11 cellular contexts compared by ENCODE assay signal in the genomic region with DNA sequence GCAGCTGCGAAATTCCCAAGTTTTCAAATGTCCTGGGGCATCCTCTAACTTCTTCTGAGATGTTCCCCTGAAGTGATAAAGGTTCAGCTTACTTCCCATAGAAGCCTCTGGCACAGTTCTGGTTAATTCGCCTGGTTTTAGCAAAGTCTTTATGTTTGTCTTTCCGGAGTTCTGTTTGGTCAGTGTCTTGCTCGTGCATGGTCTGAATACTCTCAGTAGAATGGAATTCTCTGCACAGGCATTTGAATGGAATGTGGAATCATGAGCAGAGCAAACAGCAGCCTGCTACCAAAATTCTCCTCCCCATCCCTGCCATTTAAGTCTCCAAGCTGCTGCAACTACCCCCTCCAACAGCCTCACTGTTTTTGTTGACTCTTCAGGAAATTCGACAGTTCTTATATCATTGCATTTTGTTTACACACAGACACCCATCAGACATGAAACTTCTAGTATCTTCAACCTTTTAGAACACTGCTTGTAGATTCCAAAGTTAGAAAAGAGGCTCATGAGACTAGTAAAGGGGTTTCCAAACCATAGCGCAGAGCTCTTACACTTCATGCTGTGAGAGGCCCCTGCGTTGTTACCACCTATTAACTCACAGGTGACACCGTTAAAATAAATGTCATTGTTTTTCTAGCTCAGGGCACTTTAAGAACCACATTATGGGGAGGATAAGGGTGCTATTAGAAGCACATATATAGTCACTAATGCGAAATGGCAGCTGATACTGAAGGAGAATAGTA.
DNase-seq lines count a peak whose midpoint lies in the region; ATAC-seq and TF ChIP-seq lines count a peak whose summit lies in the region.
"Had no signal": no experiment of that assay in that cellular context is flagged by ENCODE, and none has a peak within 500 bp of the region (broad histone marks: within the 10 kb centered on the region; RNA-seq: fewer than 3 reads in every experiment).

No MANE protein-coding gene starts in this region.

- peaks cover 54% of the 10 kb centered on the region for H3K4me1 ChIP-seq in PC-3 (ENCODE audit: insufficient read depth, low read length)

- peak overlapping the region; percentile 66 for H3K27ac ChIP-seq in PC-3 (ENCODE audit: low read length)

- peak overlapping the region; percentile 83 for H3K4me2 ChIP-seq in PC-3 (ENCODE audit: low read length)

- no peak for TF ChIP-seq CTCF in BJ (IDR thresholded peaks at IDR 0.05; ENCODE audit: insufficient read depth, low read depth, low read length)
- no peak for TF ChIP-seq CTCF in PC-3 (conservative IDR thresholded peaks at IDR 0.05; ENCODE audit: low read depth, low read length)
- TF ChIP-seq CTCF in fibroblast of mammary gland (conservative IDR thresholded peaks at IDR 0.05; ENCODE audit: control insufficient read depth, insufficient read depth, low read depth, low read length) = no peak
- TF ChIP-seq CTCF in nephron (IDR thresholded peaks at IDR 0.05; ENCODE audit: unreplicated experiment in 3 of 3) = no peak

- peak; percentile 94 for ATAC-seq in PC-3
- no peak for ATAC-seq in GM18868 (IDR thresholded peaks at IDR 0.05; ENCODE audit: unreplicated experiment)
- ATAC-seq: T-helper 17 cell had no signal

- peaks cover 11% of the 10 kb centered on the region for H3K4me1 Mint-ChIP-seq in nephron
- H3K4me1 Mint-ChIP-seq: T-helper 17 cell had no signal

- intact Hi-C loops in PC-3 (cut with micrococcal nuclease) = loop anchor here (5.0 to 10.0 kb wide), 2 partner anchors 51 to 116 kb away; no protein-coding TSS in a partner anchor

- H2AFZ ChIP-seq in PC-3 (ENCODE audit: low read length) = no peak overlapping the region

- H3K79me2 ChIP-seq in PC-3 (ENCODE audit: low read length) = peaks cover 26% of the 10 kb centered on the region

- H3K9me3 ChIP-seq in PC-3 (ENCODE audit: low read length) = no peaks in the 10 kb centered on the region

- no peak overlapping the region for H3K9ac ChIP-seq in PC-3 (ENCODE audit: low read length)

- peaks cover 3% of the 10 kb centered on the region for H3K36me3 Mint-ChIP-seq in nephron (ENCODE audit: low read depth)

- no TSS peak for BruUV-seq in PC-3 (replicated peaks; lab: Mats Ljungman, UMichigan)

- H3K4me3 ChIP-seq in BJ (ENCODE audit: low read depth, low read length) = no peak overlapping the region
- peak overlapping the region; percentile 39; the same call in 1 of the 2 replicates for H3K4me3 ChIP-seq in PC-3 (ENCODE audit: low read length)
- no peak overlapping the region for H3K4me3 ChIP-seq in fibroblast of mammary gland (ENCODE audit: control insufficient read depth, low read depth, low read length)

- no peaks in the 10 kb centered on the region for H3K9me2 ChIP-seq in PC-3 (replicated peaks; ENCODE audit: low read length)

- DNase-seq in BJ (ENCODE audit: low read depth) (peak; percentile 70), PC-3 (peak; percentile 90), fibroblast of mammary gland (ENCODE audit: low read depth) (peak; percentile 79), C1 segment of cervical spinal cord (lab: John Stamatoyannopoulos, UW) (no peak), NCI-H1048 (lab: John Stamatoyannopoulos, UW) (no peak), dermis blood vessel endothelial cell (no peak)
- DNase-seq: activated gamma-delta T cell treated with Interleukin-2 at 50 U/mL for 16 hours, DND-41, T-helper 17 cell had no signal

- H3F3A ChIP-seq in PC-3 (ENCODE audit: low read length, unreplicated experiment) = no peaks in the 10 kb centered on the region

- no peaks in the 10 kb centered on the region for H3K9me3 Mint-ChIP-seq in nephron

- H3K27ac Mint-ChIP-seq in nephron = peak overlapping the region; percentile 4 to 42 (median 38)
- H3K27ac Mint-ChIP-seq: T-helper 17 cell had no signal

- POLR2A ChIA-PET in BJ (lab: Charles Lee) = no interaction called here
- POLR2A ChIA-PET in PC-3 (lab: Charles Lee; ENCODE audit: unreplicated experiment) = interaction anchor here (0.6 kb wide), 1 partner anchor 43 kb away, joined by 3 read pairs; no protein-coding TSS in a partner anchor

- no peaks in the 10 kb centered on the region for H3K36me3 ChIP-seq in BJ (ENCODE audit: control insufficient read depth, insufficient read depth, low read length)
- H3K36me3 ChIP-seq in PC-3 (ENCODE audit: low read depth, low read length) = no peaks in the 10 kb centered on the region

- H4K20me1 ChIP-seq in PC-3 (ENCODE audit: low read length) = no peaks in the 10 kb centered on the region

- H3K4me3 Mint-ChIP-seq in nephron = no peak overlapping the region
- H3K4me3 Mint-ChIP-seq: T-helper 17 cell had no signal

- H3K27me3 ChIP-seq in BJ (ENCODE audit: control insufficient read depth, insufficient read depth, low read length) = no peaks in the 10 kb centered on the region
- H3K27me3 ChIP-seq in PC-3 (ENCODE audit: low read length) = no peaks in the 10 kb centered on the region

- CTCF ChIA-PET in BJ (lab: Yijun Ruan, JAX) = interaction anchor here (1.0 to 2.0 kb wide), 3 partner anchors 10 to 47 kb away, joined by 3 to 8 read pairs (median 4); no protein-coding TSS in a partner anchor
- CTCF ChIA-PET in PC-3 (lab: Charles Lee) = interaction anchor here (1.4 kb wide), 1 partner anchor 207 kb away, joined by 4 read pairs; no protein-coding TSS in a partner anchor

- no peaks in the 10 kb centered on the region for H3K27me3 Mint-ChIP-seq in nephron (ENCODE audit: low read depth)
- H3K27me3 Mint-ChIP-seq: T-helper 17 cell had no signal

Comparison
In these comparisons a context has a peak if more than half of its experiments do, and no peak if none do; other contexts are left out.
1. DNase-seq: peak in BJ (single experiment), PC-3 (single experiment) and fibroblast of mammary gland (single experiment); none in C1 segment of cervical spinal cord (0 of 14), NCI-H1048 (single experiment) and dermis blood vessel endothelial cell (single experiment).